ENCODE assay signal across 25 cellular contexts in genomic region chr1:64319985-64320384, GRCh38.
DNase-seq lines count a peak whose midpoint lies in the region; ATAC-seq, FAIRE-seq and TF ChIP-seq lines count a peak whose summit lies in the region.
"Had no signal": no experiment of that assay in that cellular context is flagged by ENCODE, and none has a peak within 500 bp of the region (broad histone marks: within the 10 kb centered on the region; RNA-seq: fewer than 3 reads in every experiment).

No MANE protein-coding gene starts in this region.

- no peak overlapping the region for H2AFZ ChIP-seq in astrocyte (ENCODE audit: low read depth, low read length)

- no peak overlapping the region for H3K4me3 Mint-ChIP-seq in astrocyte (ENCODE audit: unreplicated experiment)
- H3K4me3 Mint-ChIP-seq: CD4-positive, alpha-beta T cell had no signal

- H3K27ac Mint-ChIP-seq in astrocyte (ENCODE audit: unreplicated experiment), result no peak overlapping the region
- H3K27ac Mint-ChIP-seq: CD4-positive, alpha-beta T cell had no signal

- 61 to 77% (median 68%) methylated on average over 3 of the region's 3 CpGs for WGBS in spleen, 5 donors

- DNase-seq in Right ventricle myocardium inferior (ENCODE audit: missing footprints) (no peak), cardiac septum (ENCODE audit: low spot score) (no peak), AG09309 (ENCODE audit: low read depth) (no peak), astrocyte (ENCODE audit: low read depth) (no peak), spleen (no peak), NCI-H1092 (lab: John Stamatoyannopoulos, UW) (no peak)
- DNase-seq: 8988T; CD4-positive, alpha-beta T cell; DMS79; GF-D8; MG63; NCI-H1417; NCI-H1694; NCI-H2029 treated with DMSO at 0.1 percent for 48 hours; NCI-H446 treated with DMSO at 0.1 percent for 48 hours; NCI-H526; NK-92 treated with Interleukin-12 subunit alpha and Interleukin-12 subunit beta, amount 100 ng/mL, for 24 hours had no signal

- no peak overlapping the region for H3K4me3 ChIP-seq in AG09309 (ENCODE audit: control insufficient read depth, low read depth, low read length)
- H3K4me3 ChIP-seq in astrocyte (ENCODE audit: insufficient read depth, low read depth, low read length), result no peak overlapping the region
- H3K4me3 ChIP-seq in spleen, result no peak overlapping the region
- H3K4me3 ChIP-seq: BLaER1, MG63 had no signal

- no peak for TF ChIP-seq POLR2A in spleen (IDR thresholded peaks at IDR 0.05)

- H3K27me3 ChIP-seq in astrocyte (ENCODE audit: insufficient read depth, low read length) (no peaks in the 10 kb centered on the region), spleen (replicated peaks in 1 of 7) (no peaks in the 10 kb centered on the region)
- H3K27me3 ChIP-seq: BLaER1, MG63 had no signal

- H3K36me3 Mint-ChIP-seq in astrocyte (ENCODE audit: low read depth, unreplicated experiment), result no peaks in the 10 kb centered on the region

- no peak for FAIRE-seq in astrocyte (lab: Jason Lieb, UNC)
- FAIRE-seq: GM12891, H1 had no signal

- H3K4me1 ChIP-seq in astrocyte (ENCODE audit: insufficient read depth, low read length) (no peaks in the 10 kb centered on the region), spleen (peaks cover 0 to 6% (median 0%) of the 10 kb centered on the region in 6 donors)
- H3K4me1 ChIP-seq: BLaER1 had no signal

- H3K9me3 ChIP-seq in astrocyte (ENCODE audit: insufficient read depth, low read depth, low read length) (no peaks in the 10 kb centered on the region), spleen (no peaks in the 10 kb centered on the region)
- H3K9me3 ChIP-seq: BLaER1, MG63 had no signal

- peak; percentile 80 for ATAC-seq in Right ventricle myocardium inferior
- no peak for ATAC-seq in esophagus mucosa
- no peak for ATAC-seq in GM19328 (IDR thresholded peaks at IDR 0.05; ENCODE audit: unreplicated experiment)
- ATAC-seq: Panc1, SK-N-SH treated with all-trans-retinoic acid at 6 μM for 48 hours had no signal

- H3K27me3 Mint-ChIP-seq in astrocyte (ENCODE audit: low read depth, unreplicated experiment), result no peaks in the 10 kb centered on the region

- no peak overlapping the region for H3K9ac ChIP-seq in astrocyte (ENCODE audit: low read length)
- H3K9ac ChIP-seq: BLaER1 had no signal

- no peaks in the 10 kb centered on the region for H3K79me2 ChIP-seq in astrocyte (ENCODE audit: insufficient read depth, low read length)

- no peak overlapping the region for H3K27ac ChIP-seq in astrocyte (ENCODE audit: low read depth, low read length)
- peak overlapping the region in 5 of 8 donors; percentile 12 to 58 (median 45) for H3K27ac ChIP-seq in spleen
- H3K27ac ChIP-seq: BLaER1, RWPE1 had no signal

- H4K20me1 ChIP-seq in astrocyte (ENCODE audit: insufficient read depth, low read length), result no peaks in the 10 kb centered on the region
- H4K20me1 ChIP-seq: BLaER1 had no signal

- no peaks in the 10 kb centered on the region for H3K4me1 Mint-ChIP-seq in astrocyte (ENCODE audit: low read depth, unreplicated experiment)

- peak overlapping the region; percentile 34 for H3K4me2 ChIP-seq in astrocyte (ENCODE audit: low read length)
- H3K4me2 ChIP-seq: BLaER1 had no signal

- intact Hi-C loops in Right ventricle myocardium inferior (cut with DNase I) (no loop called here), cardiac septum (cut with DNase I) (no loop called here), spleen (cut with DNase I; ENCODE audit: low total_unique reads) (no loop called here)

- no peaks in the 10 kb centered on the region for H3K9me3 Mint-ChIP-seq in astrocyte (ENCODE audit: unreplicated experiment)
- H3K9me3 Mint-ChIP-seq: CD4-positive, alpha-beta T cell had no signal

- H3K36me3 ChIP-seq in astrocyte (ENCODE audit: insufficient read depth, low read length) (no peaks in the 10 kb centered on the region), spleen (no peaks in the 10 kb centered on the region)
- H3K36me3 ChIP-seq: BLaER1, MG63 had no signal

- TF ChIP-seq CTCF in AG09309 (IDR thresholded peaks at IDR 0.05; ENCODE audit: control insufficient read depth, insufficient read depth, low read depth, low read length, missing control alignments) (peak; percentile 3), astrocyte (IDR thresholded peaks at IDR 0.05; ENCODE audit: insufficient read depth, low read depth, low read length) (no peak), spleen (IDR thresholded peaks at IDR 0.05 in 8 of 11, conservative IDR thresholded peaks at IDR 0.05 in 3 of 11) (peak in 1 of 11 experiments; percentile 18)
